ENCODE assay signal across 9 cellular contexts in the genomic region with DNA sequence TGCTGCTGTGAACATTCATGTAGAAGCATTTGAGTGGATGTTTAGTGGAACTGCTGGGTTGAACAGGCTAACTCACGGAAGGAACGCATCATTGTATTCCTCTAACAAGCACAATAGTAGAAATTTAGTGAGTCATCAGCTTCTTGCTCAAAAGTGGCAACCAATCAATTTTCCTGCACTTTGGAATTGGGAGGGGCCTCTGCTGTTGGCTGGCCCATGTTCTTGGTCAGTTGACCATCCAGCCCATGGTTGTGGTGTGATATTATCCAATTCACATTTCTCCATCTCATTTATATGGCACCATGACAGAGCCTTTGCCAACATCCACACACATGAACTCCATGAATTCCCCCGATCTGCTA.
A peak's percentile ranks its signal among the peaks of the same experiment; 100 is the strongest.
DNase-seq lines count a peak whose midpoint lies in the region; ATAC-seq and TF ChIP-seq lines count a peak whose summit lies in the region.
"Had no signal": no experiment of that assay in that cellular context is flagged by ENCODE, and none has a peak within 500 bp of the region (broad histone marks: within the 10 kb centered on the region; RNA-seq: fewer than 3 reads in every experiment).

No MANE protein-coding gene starts in this region.

- H3K4me1 ChIP-seq in psoas muscle = peaks cover 13% of the 10 kb centered on the region

- DNase-seq in ELR (ENCODE audit: low read depth) (peak; percentile 66), NCI-H226 (peak; percentile 39), MCF 10A (ENCODE audit: unreplicated experiment) (peak; percentile 61), psoas muscle (no peak), GF-D8 (lab: John Stamatoyannopoulos, UW) (no peak)

- peaks cover 20% of the 10 kb centered on the region for H3K4me1 Mint-ChIP-seq in MCF 10A (ENCODE audit: insufficient read depth, unreplicated experiment)

- peak overlapping the region; percentile 62 for H3K27ac ChIP-seq in psoas muscle

- H3K27me3 ChIP-seq in psoas muscle (ENCODE audit: insufficient read depth in 3 of 3, low read length in 2 of 3) = no peaks in the 10 kb centered on the region
- H3K27me3 ChIP-seq: ascending aorta had no signal

- no peak for TF ChIP-seq CTCF in MCF 10A (IDR thresholded peaks at IDR 0.05; ENCODE audit: unreplicated experiment)
- TF ChIP-seq CTCF in psoas muscle (IDR thresholded peaks at IDR 0.05) = no peak

- H3K27ac Mint-ChIP-seq in MCF 10A (ENCODE audit: low read depth, unreplicated experiment) = peak overlapping the region; percentile 47

- H3K36me3 ChIP-seq in psoas muscle (ENCODE audit: insufficient read depth in 1 of 2, low read depth in 1 of 2) = no peaks in the 10 kb centered on the region
- H3K36me3 ChIP-seq: ascending aorta had no signal

- H3K9me3 Mint-ChIP-seq in MCF 10A (ENCODE audit: unreplicated experiment) = no peaks in the 10 kb centered on the region

- no peaks in the 10 kb centered on the region for H3K9me3 ChIP-seq in psoas muscle
- H3K9me3 ChIP-seq: ascending aorta had no signal

- no peak for ATAC-seq in psoas muscle
- no peak for ATAC-seq in GM21717 (IDR thresholded peaks at IDR 0.05; ENCODE audit: unreplicated experiment)
- no peak for ATAC-seq in GM21360 (IDR thresholded peaks at IDR 0.05; ENCODE audit: unreplicated experiment)
- ATAC-seq in GM18870 (IDR thresholded peaks at IDR 0.05; ENCODE audit: unreplicated experiment) = no peak

- no peaks in the 10 kb centered on the region for H3K27me3 Mint-ChIP-seq in MCF 10A (ENCODE audit: insufficient read depth, unreplicated experiment)

- no peaks in the 10 kb centered on the region for H3K36me3 Mint-ChIP-seq in MCF 10A (ENCODE audit: insufficient read depth, unreplicated experiment)

- CTCF ChIA-PET in MCF 10A (lab: Yijun Ruan, JAX) = interaction anchor here (0.9 kb wide), 1 partner anchor 233 kb away, joined by 3 read pairs; a partner anchor contains a TSS

- POLR2A ChIA-PET in MCF 10A (lab: Yijun Ruan, JAX) = interaction anchor here (0.9 to 1.4 kb wide), 5 partner anchors 17 to 106 kb away, joined by 3 to 8 read pairs (median 4); no protein-coding TSS in a partner anchor

- H3K4me3 ChIP-seq in psoas muscle = peak overlapping the region; percentile 24

- intact Hi-C loops in MCF 10A (cut with micrococcal nuclease) = no loop called here
- intact Hi-C loops in psoas muscle (cut with DNase I) = no loop called here

- H3K4me3 Mint-ChIP-seq in MCF 10A (ENCODE audit: unreplicated experiment) = no peak overlapping the region

- BruUV-seq in MCF 10A (replicated peaks; lab: Mats Ljungman, UMichigan) = no TSS peak

- 71 to 88% (median 74%) methylated on average over 3 of the region's 3 CpGs for WGBS in psoas muscle, 3 donors

Comparison
In these comparisons a context has a peak if more than half of its experiments do, and no peak if none do; other contexts are left out.
1. DNase-seq: peak in ELR (single experiment), NCI-H226 (single experiment) and MCF 10A (single experiment); none in psoas muscle (0 of 2) and GF-D8 (single experiment).